Comparison of ENCODE assay signal across 29 cellular contexts in genomic region chr3:18035641-18036466, GRCh38.
"Had no signal": no experiment of that assay in that cellular context is flagged by ENCODE, and none has a peak within 500 bp of the region (broad histone marks: within the 10 kb centered on the region; RNA-seq: fewer than 3 reads in every experiment).

No MANE protein-coding gene starts in this region.

- DNase-seq: activated CD4-positive, alpha-beta T cell treated with anti-CD3 and anti-CD28 coated beads, Interleukin-2, amount 10 ng/mL, durations not matched to agents 24 days and 14 days; activated CD8-positive, alpha-beta T cell treated with anti-CD3 and anti-CD28 coated beads for 36 hours; activated gamma-delta T cell treated with Interleukin-2 at 50 U/mL for 16 hours; activated naive CD4-positive, alpha-beta T cell treated with anti-CD3 and anti-CD28 coated beads, Interleukin-2, amount 50 U/mL, for 16 hours; activated T-cell treated with anti-CD3 and anti-CD28 coated beads, Interleukin-2, amount 50 U/mL, for 4 hours; cerebellar nuclear complex; colonic mucosa; effector CD8-positive, alpha-beta T cell; gastrocnemius medialis; glutamatergic neuron; left cardiac atrium; midbrain; naive thymus-derived CD4-positive, alpha-beta T cell; pancreas; retina; stimulated activated CD4-positive, alpha-beta T cell treated with anti-CD3 and anti-CD28 coated beads, Interleukin-12 subunit alpha, Interleukin-12 subunit beta, amount 100 ng/mL, for 4 hours; stimulated activated CD4-positive, alpha-beta T cell treated with anti-CD3 and anti-CD28 coated beads, Interleukin-4, amount 100 ng/mL, for 1 hour; substantia nigra; T-helper 9 cell; uterus had no signal

- FAIRE-seq: endometrium, keratinocyte, pancreas, TTC549 had no signal

- H3K27me3 ChIP-seq: colonic mucosa, gastrocnemius medialis, uterus had no signal

- H3K4me1 ChIP-seq: colonic mucosa, gastrocnemius medialis, pancreas, prostate gland, uterus had no signal

- H3K4me3 ChIP-seq: colonic mucosa, gastrocnemius medialis, pancreas, prostate gland, skin epidermis, uterus had no signal

- H3K9me3 ChIP-seq: colonic mucosa, gastrocnemius medialis, pancreas, prostate gland, uterus had no signal

- H3K27ac ChIP-seq: colonic mucosa, gastrocnemius medialis, pancreas, prostate gland, skin epidermis, uterus, VCaP had no signal

- ATAC-seq: activated CD4-positive, CD25-positive, alpha-beta regulatory T cell treated with anti-CD3 and anti-CD28 coated beads, Interleukin-2, amount 50 U/mL, for 24 hours; activated CD8-positive, alpha-beta T cell treated with anti-CD3 and anti-CD28 coated beads for 36 hours; activated T-cell treated with anti-CD3 and anti-CD28 coated beads, Interleukin-2, amount 50 U/mL, for 4 hours; activated T-helper 17 cell treated with anti-CD3 and anti-CD28 coated beads, Interleukin-2, amount 50 U/mL, for 72 hours; gastrocnemius medialis; left cardiac atrium; naive thymus-derived CD4-positive, alpha-beta T cell; pancreas; sciatic nerve had no signal

- H3K36me3 ChIP-seq: colonic mucosa, gastrocnemius medialis, pancreas, prostate gland, uterus had no signal
